Comparison of ENCODE assay signal across 15 cellular contexts in the genomic region with DNA sequence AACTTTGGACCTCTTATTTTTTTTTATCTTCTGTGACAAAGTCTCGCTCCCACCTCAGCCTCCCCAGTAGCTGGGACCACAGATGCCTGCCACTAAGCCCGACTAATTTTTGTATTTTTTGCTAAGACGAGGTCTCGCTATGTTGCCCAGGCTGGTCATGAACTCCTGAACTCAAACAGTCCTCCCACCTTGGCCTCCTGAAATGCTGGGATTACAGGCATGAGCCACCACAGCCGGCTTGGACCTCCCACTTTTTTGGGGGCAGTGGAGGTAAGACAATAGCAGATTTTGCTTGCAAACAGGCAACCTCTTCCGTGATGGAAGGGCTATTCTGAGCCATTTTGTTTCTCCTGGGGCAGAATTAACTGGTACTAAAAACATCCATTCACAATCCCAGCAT. TPM values are rescaled to one million over a fixed set of nuclear protein-coding genes. Genes with fewer than 3 reads are reported as not detected.
DNase-seq lines count a peak whose midpoint lies in the region; ATAC-seq and TF ChIP-seq lines count a peak whose summit lies in the region.
"Had no signal": no experiment of that assay in that cellular context is flagged by ENCODE, and none has a peak within 500 bp of the region (broad histone marks: within the 10 kb centered on the region; RNA-seq: fewer than 3 reads in every experiment).

No MANE protein-coding gene starts in this region.

- H3K27me3 ChIP-seq in suprapubic skin (no peaks in the 10 kb centered on the region), foreskin keratinocyte (no peaks in the 10 kb centered on the region)

- CTCF ChIA-PET in activated CD8-positive, alpha-beta T cell treated with anti-CD3 and anti-CD28 coated beads for 36 hours (lab: Charles Lee) = interaction anchor here (1.1 to 1.4 kb wide), 2 partner anchors 19 to 456 kb away, joined by 3 read pairs; no protein-coding TSS in a partner anchor

- H3K4me1 ChIP-seq in suprapubic skin = peaks cover 29% of the 10 kb centered on the region
- H3K4me1 ChIP-seq in foreskin keratinocyte = no peaks in the 10 kb centered on the region

- no peak for TF ChIP-seq EP300 in suprapubic skin (IDR thresholded peaks at IDR 0.05)

- no peak overlapping the region for H3K27ac ChIP-seq in suprapubic skin
- H3K27ac ChIP-seq in foreskin keratinocyte = no peak overlapping the region

- no peak for ATAC-seq in activated T-cell treated with anti-CD3 and anti-CD28 coated beads, Interleukin-2, amount 50 U/mL, for 72 hours (replicated peaks in 1 of 2)
- ATAC-seq in activated CD8-positive, alpha-beta T cell treated with anti-CD3 and anti-CD28 coated beads for 36 hours = no peak
- no peak for ATAC-seq in HG02870 (IDR thresholded peaks at IDR 0.05; ENCODE audit: unreplicated experiment)
- ATAC-seq in foreskin keratinocyte = no peak
- ATAC-seq: K562; stimulated activated naive CD8-positive, alpha-beta T cell treated with anti-CD3 and anti-CD28 coated beads, Interleukin-15, Interleukin-2, amounts not matched to agents 100 U/mL and 50 U/mL, for 24 hours had no signal

- no peak overlapping the region for H3K4me3 ChIP-seq in suprapubic skin

- H3K27me3 Mint-ChIP-seq in activated T-cell treated with anti-CD3 and anti-CD28 coated beads, Interleukin-2, amount 50 U/mL, for 72 hours (ENCODE audit: low read depth) = no peaks in the 10 kb centered on the region
- H3K27me3 Mint-ChIP-seq in activated CD8-positive, alpha-beta T cell treated with anti-CD3 and anti-CD28 coated beads for 36 hours = peaks cover 6% of the 10 kb centered on the region

- H3K9me3 Mint-ChIP-seq in activated T-cell treated with anti-CD3 and anti-CD28 coated beads, Interleukin-2, amount 50 U/mL, for 72 hours = no peaks in the 10 kb centered on the region
- H3K9me3 Mint-ChIP-seq in activated CD8-positive, alpha-beta T cell treated with anti-CD3 and anti-CD28 coated beads for 36 hours = no peaks in the 10 kb centered on the region

- H3K36me3 ChIP-seq in suprapubic skin = no peaks in the 10 kb centered on the region

- peaks cover 1 to 4% of the 10 kb centered on the region in 2 donors for H3K36me3 Mint-ChIP-seq in activated T-cell treated with anti-CD3 and anti-CD28 coated beads, Interleukin-2, amount 50 U/mL, for 72 hours (ENCODE audit: insufficient read depth in 2 of 2)
- H3K36me3 Mint-ChIP-seq in activated CD8-positive, alpha-beta T cell treated with anti-CD3 and anti-CD28 coated beads for 36 hours (ENCODE audit: low read depth) = peaks cover 18% of the 10 kb centered on the region

- POLR2A ChIA-PET in activated CD8-positive, alpha-beta T cell treated with anti-CD3 and anti-CD28 coated beads for 36 hours (lab: Charles Lee) = interaction anchor here (1.0 kb wide), 1 partner anchor 8 kb away, joined by 3 read pairs; no protein-coding TSS in a partner anchor

- H3K9me3 ChIP-seq in suprapubic skin = no peaks in the 10 kb centered on the region
- H3K9me3 ChIP-seq: heart left ventricle had no signal

- 91% methylated on average over 6 of the region's 6 CpGs for WGBS in suprapubic skin

- no peak overlapping the region for H3K27ac Mint-ChIP-seq in activated T-cell treated with anti-CD3 and anti-CD28 coated beads, Interleukin-2, amount 50 U/mL, for 72 hours
- H3K27ac Mint-ChIP-seq in activated CD8-positive, alpha-beta T cell treated with anti-CD3 and anti-CD28 coated beads for 36 hours = peak overlapping the region; percentile 25

- no peak for TF ChIP-seq POLR2A in suprapubic skin (IDR thresholded peaks at IDR 0.05)

- TF ChIP-seq CTCF in activated CD8-positive, alpha-beta T cell treated with anti-CD3 and anti-CD28 coated beads for 36 hours (IDR thresholded peaks at IDR 0.05) = no peak
- TF ChIP-seq CTCF in suprapubic skin (IDR thresholded peaks at IDR 0.05) = no peak
- no peak for TF ChIP-seq CTCF in foreskin keratinocyte (conservative IDR thresholded peaks at IDR 0.05)

- intact Hi-C loops in activated CD8-positive, alpha-beta T cell treated with anti-CD3 and anti-CD28 coated beads for 36 hours (cut with micrococcal nuclease) = no loop called here

- DNase-seq in activated T-cell treated with anti-CD3 and anti-CD28 coated beads, Interleukin-2, amount 50 U/mL, for 72 hours = no peak
- DNase-seq in activated T-cell treated with anti-CD3 and anti-CD28 coated beads, Interleukin-2, amount 50 U/mL, for 1 hour = no peak
- no peak for DNase-seq in activated CD8-positive, alpha-beta T cell treated with anti-CD3 and anti-CD28 coated beads for 36 hours
- peak; percentile 57 for DNase-seq in mesenteric fat pad (ENCODE audit: low spot score)
- peak; percentile 31 to 46 for DNase-seq in suprapubic skin (ENCODE audit: low spot score in 2 of 2)
- no peak for DNase-seq in A172 (ENCODE audit: low spot score)
- DNase-seq in foreskin keratinocyte = no peak
- DNase-seq: heart left ventricle; midbrain; NCI-H526; stimulated activated naive CD8-positive, alpha-beta T cell treated with anti-CD3 and anti-CD28 coated beads, Interleukin-15, Interleukin-2, amounts not matched to agents 100 U/mL and 50 U/mL, for 24 hours had no signal

- H3K4me3 Mint-ChIP-seq in activated T-cell treated with anti-CD3 and anti-CD28 coated beads, Interleukin-2, amount 50 U/mL, for 72 hours = peak overlapping the region; percentile 1 to 69
- H3K4me3 Mint-ChIP-seq in activated CD8-positive, alpha-beta T cell treated with anti-CD3 and anti-CD28 coated beads for 36 hours = peak overlapping the region; percentile 47

- H3K4me1 Mint-ChIP-seq in activated T-cell treated with anti-CD3 and anti-CD28 coated beads, Interleukin-2, amount 50 U/mL, for 72 hours (ENCODE audit: low read depth) = peaks cover 35% of the 10 kb centered on the region
- H3K4me1 Mint-ChIP-seq in activated CD8-positive, alpha-beta T cell treated with anti-CD3 and anti-CD28 coated beads for 36 hours (ENCODE audit: low read depth) = peaks cover 16% of the 10 kb centered on the region

RNA-seq across cellular contexts. Expression of a gene that starts 1.2 kb away (rescaled TPM):
- 10 to 100 TPM; 59.3 to 63.1 TPM for total RNA-seq in activated T-cell treated with anti-CD3 and anti-CD28 coated beads, Interleukin-2, amount 50 U/mL, for 72 hours
- total RNA-seq in activated CD8-positive, alpha-beta T cell treated with anti-CD3 and anti-CD28 coated beads for 36 hours = 10 to 100 TPM; 45.5 to 48.2 TPM
- total RNA-seq in mesenteric fat pad (30.9 TPM), suprapubic skin (10 to 100 TPM; 46.2 to 97.1 (median 65.7) TPM), foreskin keratinocyte (17.5 and 19.3 TPM in 2 replicates)
- 11.9 and 12.9 TPM in 2 replicates for total RNA-seq in A172 (2014; rRNA removed; shearing (Covaris generic))
- 4.3 and 5.2 TPM in 2 replicates for polyA plus RNA-seq in foreskin keratinocyte

RNA-seq across cellular contexts. Expression of a gene that starts 7.3 kb away (rescaled TPM):
- 1 to 10 TPM in 1 of 2 donors, under 1 TPM in 1; 0.35 to 2.0 TPM for total RNA-seq in activated T-cell treated with anti-CD3 and anti-CD28 coated beads, Interleukin-2, amount 50 U/mL, for 72 hours
- total RNA-seq in activated CD8-positive, alpha-beta T cell treated with anti-CD3 and anti-CD28 coated beads for 36 hours = under 1 TPM in 1 of 2 experiments, not detected in 1; 0.38 TPM
- 0.29 TPM for total RNA-seq in mesenteric fat pad
- not detected for total RNA-seq in suprapubic skin
- 2.0 and 4.1 TPM in 2 replicates for total RNA-seq in A172 (2014; rRNA removed; shearing (Covaris generic))
- not detected in 2 replicates for total RNA-seq in foreskin keratinocyte
- polyA plus RNA-seq in foreskin keratinocyte = not detected in 2 replicates
- total RNA-seq: dermis microvascular lymphatic vessel endothelial cell had no signal
- polyA plus RNA-seq: K562, keratinocyte had no signal

Comparison
In these comparisons a context has a peak if more than half of its experiments do, and no peak if none do; other contexts are left out.
1. DNase-seq: peak in mesenteric fat pad (single experiment) and suprapubic skin (2 of 2); none in activated T-cell treated with anti-CD3 and anti-CD28 coated beads, Interleukin-2, amount 50 U/mL, for 72 hours (0 of 2), activated T-cell treated with anti-CD3 and anti-CD28 coated beads, Interleukin-2, amount 50 U/mL, for 1 hour (single experiment), activated CD8-positive, alpha-beta T cell treated with anti-CD3 and anti-CD28 coated beads for 36 hours (single experiment), A172 (single experiment) and foreskin keratinocyte (0 of 2).